Comparison of ENCODE assay signal across 11 cellular contexts in the genomic region with DNA sequence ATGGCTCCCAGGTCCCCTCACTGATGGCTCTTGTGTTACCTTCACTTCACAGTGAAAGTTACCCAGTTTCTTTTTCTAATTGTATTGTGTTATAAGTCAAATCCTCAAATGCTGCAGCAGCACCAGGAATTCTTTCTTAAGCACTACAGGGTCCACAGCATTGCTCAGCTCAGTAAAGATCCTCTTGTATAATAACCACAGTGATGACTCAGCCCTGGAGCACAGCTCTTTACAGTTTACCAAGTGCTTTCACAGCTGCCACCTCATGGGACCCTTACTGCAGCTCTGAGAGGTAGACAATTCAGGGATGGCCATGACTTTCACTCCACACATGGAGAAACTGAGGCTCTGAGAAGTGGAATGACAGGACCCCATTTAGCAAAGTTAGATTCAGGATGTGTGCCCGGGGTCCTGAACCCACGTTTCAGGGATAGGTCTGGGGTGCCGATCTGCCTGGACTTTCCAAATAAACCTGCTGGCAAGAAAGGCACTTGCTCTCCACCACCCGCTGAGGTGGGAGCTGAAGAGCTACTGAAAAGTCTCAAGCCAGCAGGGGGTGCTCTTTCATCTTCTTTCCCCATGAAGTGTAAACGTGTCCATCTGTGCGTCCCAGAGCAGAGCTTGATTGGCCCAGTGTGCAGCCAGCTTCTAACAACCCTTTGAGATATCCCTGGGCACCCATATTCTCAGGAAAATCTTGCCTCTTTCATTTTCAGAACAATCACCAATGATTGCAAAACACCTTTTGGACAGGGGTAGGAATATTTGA. TPM values are rescaled to one million over a fixed set of nuclear protein-coding genes. Genes with fewer than 3 reads are reported as not detected.
DNase-seq lines count a peak whose midpoint lies in the region; ATAC-seq, FAIRE-seq and TF ChIP-seq lines count a peak whose summit lies in the region.
"Had no signal": no experiment of that assay in that cellular context is flagged by ENCODE, and none has a peak within 500 bp of the region (broad histone marks: within the 10 kb centered on the region; RNA-seq: fewer than 3 reads in every experiment).

No MANE protein-coding gene starts in this region.

- FAIRE-seq in HepG2 (lab: Jason Lieb, UNC) (no peak), astrocyte (lab: Jason Lieb, UNC) (no peak)

- H3K27ac Mint-ChIP-seq in astrocyte (ENCODE audit: unreplicated experiment) (peak overlapping the region; percentile 67), osteocyte (ENCODE audit: unreplicated experiment) (no peak overlapping the region)
- H3K27ac Mint-ChIP-seq in activated T-helper 1 cell treated with anti-CD3 and anti-CD28 coated beads, Interleukin-12 subunit alpha, Interleukin-12 subunit beta, Interleukin-2, Interleukin-4 antibody, amounts not matched to agents 30 ng/mL and 10 ng/mL and 1 ng/mL, durations not matched to agents 14 hours and 24 hours and 36 hours, result no peak overlapping the region

- no peak overlapping the region for H3K4me3 Mint-ChIP-seq in astrocyte (ENCODE audit: unreplicated experiment)
- no peak overlapping the region for H3K4me3 Mint-ChIP-seq in osteocyte (ENCODE audit: unreplicated experiment)
- no peak overlapping the region for H3K4me3 Mint-ChIP-seq in activated T-helper 1 cell treated with anti-CD3 and anti-CD28 coated beads, Interleukin-12 subunit alpha, Interleukin-12 subunit beta, Interleukin-2, Interleukin-4 antibody, amounts not matched to agents 30 ng/mL and 10 ng/mL and 1 ng/mL, durations not matched to agents 14 hours and 24 hours and 36 hours
- H3K4me3 Mint-ChIP-seq: central memory CD8-positive, alpha-beta T cell had no signal

- H2AFZ ChIP-seq in HepG2 (ENCODE audit: low read length) (no peak overlapping the region), astrocyte (ENCODE audit: low read depth, low read length) (no peak overlapping the region)

- H3K9ac ChIP-seq in HepG2 (ENCODE audit: insufficient read depth, low read depth, low read length) (no peak overlapping the region), astrocyte (ENCODE audit: low read length) (no peak overlapping the region)

- H3K4me3 ChIP-seq in HepG2 (replicated peaks in 1 of 3; ENCODE audit: insufficient read depth in 1 of 3, low read depth in 2 of 3, low read length in 3 of 3) (no peak overlapping the region), right lobe of liver (no peak overlapping the region), astrocyte (ENCODE audit: insufficient read depth, low read depth, low read length) (no peak overlapping the region)
- H3K4me3 ChIP-seq: heart right ventricle had no signal

- 8% methylated on average over 2 of the region's 6 CpGs for WGBS in HepG2 (ENCODE audit: low lambda C conversion rate)
- 21% methylated on average over 4 of the region's 6 CpGs for WGBS in right lobe of liver (ENCODE audit: insufficient coverage, low coverage, low lambda C conversion rate, missing lambda C conversion rate)

- H3K27me3 Mint-ChIP-seq in astrocyte (ENCODE audit: low read depth, unreplicated experiment) (no peaks in the 10 kb centered on the region), osteocyte (ENCODE audit: unreplicated experiment) (no peaks in the 10 kb centered on the region)
- no peaks in the 10 kb centered on the region for H3K27me3 Mint-ChIP-seq in activated T-helper 1 cell treated with anti-CD3 and anti-CD28 coated beads, Interleukin-12 subunit alpha, Interleukin-12 subunit beta, Interleukin-2, Interleukin-4 antibody, amounts not matched to agents 30 ng/mL and 10 ng/mL and 1 ng/mL, durations not matched to agents 14 hours and 24 hours and 36 hours (ENCODE audit: insufficient read depth)
- H3K27me3 Mint-ChIP-seq: central memory CD8-positive, alpha-beta T cell had no signal

- CTCF ChIA-PET in HepG2 (lab: Yijun Ruan, JAX; ENCODE audit: low intra/inter-chr PET ratio, low total read pairs), result no interaction called here

- H3K9me3 ChIP-seq in HepG2 (ENCODE audit: low read length), result no peaks in the 10 kb centered on the region
- no peaks in the 10 kb centered on the region for H3K9me3 ChIP-seq in right lobe of liver
- H3K9me3 ChIP-seq in astrocyte (ENCODE audit: insufficient read depth, low read depth, low read length), result no peaks in the 10 kb centered on the region

- H3K36me3 ChIP-seq in HepG2 (replicated peaks in 1 of 2; ENCODE audit: control insufficient read depth in 1 of 2, insufficient read depth in 2 of 2, low read length in 2 of 2), result no peaks in the 10 kb centered on the region
- H3K36me3 ChIP-seq in right lobe of liver, result no peaks in the 10 kb centered on the region
- no peaks in the 10 kb centered on the region for H3K36me3 ChIP-seq in astrocyte (ENCODE audit: insufficient read depth, low read length)
- H3K36me3 ChIP-seq: heart right ventricle had no signal

- ATAC-seq in HepG2 (no peak), right lobe of liver (no peak)
- ATAC-seq: heart right ventricle had no signal

- H3K79me2 ChIP-seq in HepG2 (ENCODE audit: insufficient read depth, low read length) (no peaks in the 10 kb centered on the region), astrocyte (ENCODE audit: insufficient read depth, low read length) (no peaks in the 10 kb centered on the region)

- intact Hi-C loops in HepG2 (cut with micrococcal nuclease; ENCODE audit: unreplicated experiment), result no loop called here
- intact Hi-C loops in right lobe of liver (cut with DNase I), result no loop called here
- intact Hi-C loops in activated T-helper 1 cell treated with anti-CD3 and anti-CD28 coated beads, Interleukin-12 subunit alpha, Interleukin-12 subunit beta, Interleukin-2, Interleukin-4 antibody, amounts not matched to agents 30 ng/mL and 10 ng/mL and 1 ng/mL, durations not matched to agents 14 hours and 24 hours and 36 hours (cut with micrococcal nuclease), result no loop called here

- H3K4me1 Mint-ChIP-seq in astrocyte (ENCODE audit: low read depth, unreplicated experiment), result peaks cover 6% of the 10 kb centered on the region
- H3K4me1 Mint-ChIP-seq in osteocyte (ENCODE audit: unreplicated experiment), result no peaks in the 10 kb centered on the region
- no peaks in the 10 kb centered on the region for H3K4me1 Mint-ChIP-seq in activated T-helper 1 cell treated with anti-CD3 and anti-CD28 coated beads, Interleukin-12 subunit alpha, Interleukin-12 subunit beta, Interleukin-2, Interleukin-4 antibody, amounts not matched to agents 30 ng/mL and 10 ng/mL and 1 ng/mL, durations not matched to agents 14 hours and 24 hours and 36 hours (ENCODE audit: low read depth)
- H3K4me1 Mint-ChIP-seq: central memory CD8-positive, alpha-beta T cell had no signal

- no peaks in the 10 kb centered on the region for H3K9me3 Mint-ChIP-seq in astrocyte (ENCODE audit: unreplicated experiment)
- peaks cover 22% of the 10 kb centered on the region for H3K9me3 Mint-ChIP-seq in osteocyte (ENCODE audit: unreplicated experiment)
- no peaks in the 10 kb centered on the region for H3K9me3 Mint-ChIP-seq in activated T-helper 1 cell treated with anti-CD3 and anti-CD28 coated beads, Interleukin-12 subunit alpha, Interleukin-12 subunit beta, Interleukin-2, Interleukin-4 antibody, amounts not matched to agents 30 ng/mL and 10 ng/mL and 1 ng/mL, durations not matched to agents 14 hours and 24 hours and 36 hours
- H3K9me3 Mint-ChIP-seq: central memory CD8-positive, alpha-beta T cell had no signal

- TF ChIP-seq POLR2A in HepG2 (IDR thresholded peaks at IDR 0.05; ENCODE audit: insufficient read depth in 1 of 2, low read depth in 2 of 2, low read length in 2 of 2) (no peak), right lobe of liver (IDR thresholded peaks at IDR 0.05) (no peak)

- H3K4me1 ChIP-seq in HepG2 (ENCODE audit: insufficient read depth, low read length) (no peaks in the 10 kb centered on the region), right lobe of liver (no peaks in the 10 kb centered on the region), astrocyte (ENCODE audit: insufficient read depth, low read length) (no peaks in the 10 kb centered on the region)
- H3K4me1 ChIP-seq: heart right ventricle had no signal

- no peak overlapping the region for H3K27ac ChIP-seq in HepG2 (ENCODE audit: extremely low read length, insufficient read depth, low read length)
- H3K27ac ChIP-seq in right lobe of liver, result no peak overlapping the region
- no peak overlapping the region for H3K27ac ChIP-seq in astrocyte (ENCODE audit: low read depth, low read length)
- H3K27ac ChIP-seq: heart right ventricle had no signal

- BruUV-seq in HepG2 (replicated peaks; lab: Mats Ljungman, UMichigan), result no TSS peak

- no peak overlapping the region for H3K4me2 ChIP-seq in HepG2 (ENCODE audit: low read depth, low read length)
- no peak overlapping the region for H3K4me2 ChIP-seq in astrocyte (ENCODE audit: low read length)

- TF ChIP-seq RAD21 in HepG2 (CRISPR knock-in tag; IDR thresholded peaks at IDR 0.05), result no peak

- H3K36me3 Mint-ChIP-seq in astrocyte (ENCODE audit: low read depth, unreplicated experiment) (no peaks in the 10 kb centered on the region), osteocyte (ENCODE audit: unreplicated experiment) (no peaks in the 10 kb centered on the region)
- no peaks in the 10 kb centered on the region for H3K36me3 Mint-ChIP-seq in activated T-helper 1 cell treated with anti-CD3 and anti-CD28 coated beads, Interleukin-12 subunit alpha, Interleukin-12 subunit beta, Interleukin-2, Interleukin-4 antibody, amounts not matched to agents 30 ng/mL and 10 ng/mL and 1 ng/mL, durations not matched to agents 14 hours and 24 hours and 36 hours (ENCODE audit: low read depth)

- TF ChIP-seq CTCF in HepG2 (CRISPR knock-in tag; IDR thresholded peaks at IDR 0.05) (no peak), right lobe of liver (IDR thresholded peaks at IDR 0.05) (no peak), astrocyte (IDR thresholded peaks at IDR 0.05; ENCODE audit: insufficient read depth, low read depth, low read length) (no peak), osteocyte (IDR thresholded peaks at IDR 0.05) (no peak)

- peak; percentile 1 for DNase-seq in HepG2 (ENCODE audit: low spot score)
- no peak for DNase-seq in right lobe of liver
- DNase-seq in NAMALWA (ENCODE audit: low spot score), result peak; percentile 46
- DNase-seq in astrocyte (ENCODE audit: low read depth), result peak; percentile 56
- DNase-seq in stimulated activated CD8-positive, alpha-beta memory T cell treated with anti-CD3 and anti-CD28 coated beads, Interleukin-4, amount 100 ng/mL, for 48 hours, result peak; percentile 27
- no peak for DNase-seq in osteocyte (ENCODE audit: extremely low spot score, unreplicated experiment)
- DNase-seq in NCI-H2107 (lab: John Stamatoyannopoulos, UW), result no peak
- no peak for DNase-seq in activated T-helper 1 cell treated with anti-CD3 and anti-CD28 coated beads, Interleukin-12 subunit alpha, Interleukin-12 subunit beta, Interleukin-2, Interleukin-4 antibody, amounts not matched to agents 30 ng/mL and 10 ng/mL and 1 ng/mL, durations not matched to agents 14 hours and 24 hours and 36 hours (ENCODE audit: low spot score)
- DNase-seq: heart right ventricle had no signal

- POLR2A ChIA-PET in HepG2 (lab: Yijun Ruan, JAX), result no interaction called here

- no peaks in the 10 kb centered on the region for H4K20me1 ChIP-seq in HepG2 (ENCODE audit: insufficient read depth, low read length)
- H4K20me1 ChIP-seq in astrocyte (ENCODE audit: insufficient read depth, low read length), result no peaks in the 10 kb centered on the region

- no peak for TF ChIP-seq EP300 in HepG2 (IDR thresholded peaks at IDR 0.05; ENCODE audit: low read depth in 2 of 2, low read length in 2 of 2)
- no peak for TF ChIP-seq EP300 in HepG2 (CRISPR knock-in tag; IDR thresholded peaks at IDR 0.05; ENCODE audit: borderline replicate concordance)

- no peaks in the 10 kb centered on the region for H3K27me3 ChIP-seq in HepG2 (ENCODE audit: control insufficient read depth in 1 of 2, insufficient read depth in 2 of 2, low read length in 2 of 2)
- no peaks in the 10 kb centered on the region for H3K27me3 ChIP-seq in right lobe of liver
- no peaks in the 10 kb centered on the region for H3K27me3 ChIP-seq in astrocyte (ENCODE audit: insufficient read depth, low read length)

- in situ Hi-C loops in HepG2 (cut with HindIII; ENCODE audit: extremely low pct_ligation_motif_present, low pct_unique_long_range_greater_than_20kb), result no loop called here

RNA-seq across cellular contexts. Expression of a gene that starts 35.7 kb away (rescaled TPM):
- total RNA-seq in HepG2 (2016; rRNA removed; fragmentation: Illumina TruSeq; extraction: Trizol) (not detected in 2 replicates), right lobe of liver (not detected), astrocyte (0.41 and 0.43 TPM in 2 replicates), osteocyte (not detected in 2 replicates)
- not detected in 2 replicates for total RNA-seq in HepG2 (2016; cell fraction: cytosol; rRNA removed; fragmentation: Illumina TruSeq; extraction: Trizol; ENCODE audit: low read depth)
- total RNA-seq in HepG2 (2016; cell fraction: insoluble cytoplasmic fraction; rRNA removed; fragmentation: Illumina TruSeq; extraction: Trizol), result not detected in 2 replicates
- total RNA-seq in HepG2 (2016; cell fraction: membrane; rRNA removed; fragmentation: Illumina TruSeq; extraction: Trizol), result not detected in 2 replicates
- total RNA-seq in HepG2 (2016; cell fraction: nucleus; rRNA removed; fragmentation: Illumina TruSeq; extraction: Trizol), result not detected in 2 replicates
- polyA plus RNA-seq in HepG2 (2011; rRNA removed), result not detected in 2 replicates
- 0.01 TPM in 1 of 2 replicates, not detected in the other for polyA plus RNA-seq in HepG2 (2011; cell fraction: cytosol; rRNA removed)
- not detected in 2 replicates for polyA plus RNA-seq in HepG2 (2011; cell fraction: nucleus; rRNA removed)
- polyA plus RNA-seq in HepG2 (2012), result not detected in 2 replicates
- not detected in 2 replicates for polyA plus RNA-seq in HepG2 (2016; cell fraction: cytosol; fragmentation: Illumina TruSeq; extraction: Trizol; ENCODE audit: low read depth)
- polyA plus RNA-seq in HepG2 (2016; cell fraction: insoluble cytoplasmic fraction; fragmentation: Illumina TruSeq; extraction: Trizol; ENCODE audit: low read depth), result not detected in 2 replicates
- not detected in 2 replicates for polyA plus RNA-seq in HepG2 (2016; cell fraction: membrane; fragmentation: Illumina TruSeq; extraction: Trizol; ENCODE audit: low read depth)
- not detected in 2 replicates for polyA plus RNA-seq in HepG2 (2016; cell fraction: nucleus; fragmentation: Illumina TruSeq; extraction: Trizol; ENCODE audit: insufficient read depth, low read depth)
- polyA minus RNA-seq in HepG2 (2011; rRNA and poly(A)+ RNA removed; ENCODE audit: low replicate concordance), result not detected in 2 replicates
- not detected in 2 replicates for polyA minus RNA-seq in HepG2 (2011; cell fraction: cytosol; rRNA and poly(A)+ RNA removed)
- polyA minus RNA-seq in HepG2 (2011; cell fraction: nucleus; rRNA and poly(A)+ RNA removed), result not detected in 2 replicates
- not detected in 2 replicates for total RNA-seq in activated T-helper 1 cell treated with anti-CD3 and anti-CD28 coated beads, Interleukin-12 subunit alpha, Interleukin-12 subunit beta, Interleukin-2, Interleukin-4 antibody, amounts not matched to agents 30 ng/mL and 10 ng/mL and 1 ng/mL, durations not matched to agents 14 hours and 24 hours and 36 hours
- total RNA-seq: osteoblast had no signal
- polyA plus RNA-seq: heart right ventricle had no signal

Comparison
In these comparisons a context has a peak if more than half of its experiments do, and no peak if none do; other contexts are left out.
1. DNase-seq: peak in HepG2 (single experiment), NAMALWA (single experiment), astrocyte (single experiment) and stimulated activated CD8-positive, alpha-beta memory T cell treated with anti-CD3 and anti-CD28 coated beads, Interleukin-4, amount 100 ng/mL, for 48 hours (single experiment); none in right lobe of liver (0 of 3), osteocyte (single experiment), NCI-H2107 (single experiment) and activated T-helper 1 cell treated with anti-CD3 and anti-CD28 coated beads, Interleukin-12 subunit alpha, Interleukin-12 subunit beta, Interleukin-2, Interleukin-4 antibody, amounts not matched to agents 30 ng/mL and 10 ng/mL and 1 ng/mL, durations not matched to agents 14 hours and 24 hours and 36 hours (single experiment).